Comparison of ENCODE assay signal across 1 cellular context in genomic region chr9:76394023-76394895, GRCh38.
A peak's percentile ranks its signal among the peaks of the same experiment; 100 is the strongest.
TF ChIP-seq lines count a peak whose summit lies in the region.

Gene RFK, minus strand, starts transcription at chr9:76394426. Its CDS starts 255 bp downstream, at chr9:76394171.

TF ChIP-seq in HepG2, 621 proteins besides CTCF, POLR2A, EP300 and RAD21 (continued from another document and continues in another):
- TF ChIP-seq MXD1 (CRISPR knock-in tag; IDR thresholded peaks at IDR 0.05) (peak; percentile 91), NFE2L1 (CRISPR knock-in tag; IDR thresholded peaks at IDR 0.05; ENCODE audit: borderline replicate concordance) (no peak), ZBTB39 (CRISPR knock-in tag; IDR thresholded peaks at IDR 0.05) (no peak), ARHGAP35 (CRISPR knock-in tag; IDR thresholded peaks at IDR 0.05; ENCODE audit: borderline replicate concordance) (no peak; the same call in 1 of the 2 replicates), XBP1 (CRISPR knock-in tag; IDR thresholded peaks at IDR 0.05) (no peak), ZKSCAN8 (CRISPR knock-in tag; IDR thresholded peaks at IDR 0.05; ENCODE audit: borderline replicate concordance) (no peak), ZNF512 (CRISPR knock-in tag; IDR thresholded peaks at IDR 0.05) (no peak), SNAI1 (CRISPR knock-in tag; IDR thresholded peaks at IDR 0.05; ENCODE audit: borderline replicate concordance) (no peak), POLR2AphosphoS5 (IDR thresholded peaks at IDR 0.05; ENCODE audit: low read depth, low read length) (peak; percentile 63), HMGXB3 (CRISPR knock-in tag; IDR thresholded peaks at IDR 0.05; ENCODE audit: borderline replicate concordance) (no peak; the same call in 1 of the 2 replicates), REPIN1 (CRISPR knock-in tag; IDR thresholded peaks at IDR 0.05; ENCODE audit: borderline replicate concordance, low read depth) (peak; percentile 88), STAT6 (CRISPR knock-in tag; IDR thresholded peaks at IDR 0.05; ENCODE audit: borderline replicate concordance) (no peak; the same call in 1 of the 2 replicates), SKI (IDR thresholded peaks at IDR 0.05; ENCODE audit: partially characterized antibody) (peak; percentile 80), PITX1 (CRISPR knock-in tag; IDR thresholded peaks at IDR 0.05) (0 out of 2 replicates have a peak, but pooled peaks have one; percentile 20), DDIT3 (CRISPR knock-in tag; IDR thresholded peaks at IDR 0.05) (no peak), ASH2L (IDR thresholded peaks at IDR 0.05; ENCODE audit: insufficient read length, low read depth, low read length) (peak; percentile 63), ZNF296 (CRISPR knock-in tag; conservative IDR thresholded peaks at IDR 0.05) (0 out of 2 replicates have a peak, but pooled peaks have one; percentile 43), TCF7 (IDR thresholded peaks at IDR 0.05; ENCODE audit: low read depth) (no peak), ZNF496 (CRISPR knock-in tag; IDR thresholded peaks at IDR 0.05; ENCODE audit: insufficient replicate concordance) (no peak), ZEB1 (IDR thresholded peaks at IDR 0.05; ENCODE audit: insufficient replicate concordance, low read depth) (peak; percentile 25), CSRNP1 (CRISPR knock-in tag; IDR thresholded peaks at IDR 0.05) (peak; percentile 57), GMEB2 (CRISPR knock-in tag; IDR thresholded peaks at IDR 0.05; ENCODE audit: low read depth) (no peak), GATA4 (IDR thresholded peaks at IDR 0.05; ENCODE audit: borderline replicate concordance, low read depth) (no peak), NFIB (CRISPR knock-in tag; IDR thresholded peaks at IDR 0.05; ENCODE audit: borderline replicate concordance) (no peak), TP53 (CRISPR knock-in tag; conservative IDR thresholded peaks at IDR 0.05) (no peak; the same call in 1 of the 2 replicates), PRMT3 (CRISPR knock-in tag; IDR thresholded peaks at IDR 0.05; ENCODE audit: borderline replicate concordance, low read depth) (no peak), THAP8 (CRISPR knock-in tag; IDR thresholded peaks at IDR 0.05; ENCODE audit: borderline replicate concordance) (no peak), HOXA3 (CRISPR knock-in tag; IDR thresholded peaks at IDR 0.05) (peak; percentile 72), MLX (CRISPR knock-in tag; IDR thresholded peaks at IDR 0.05) (0 out of 2 replicates have a peak, but pooled peaks have one; percentile 12), PRPF4 (IDR thresholded peaks at IDR 0.05; ENCODE audit: low read depth, low read length, poor library complexity, severe bottlenecking) (no peak), SSRP1 (CRISPR knock-in tag; IDR thresholded peaks at IDR 0.05) (no peak), ZBTB3 (CRISPR knock-in tag; IDR thresholded peaks at IDR 0.05; ENCODE audit: borderline replicate concordance, low read depth) (peak; percentile 77; the same call in 1 of the 2 replicates), ZNF878 (CRISPR knock-in tag; IDR thresholded peaks at IDR 0.05) (no peak), ZNF558 (CRISPR knock-in tag; IDR thresholded peaks at IDR 0.05; ENCODE audit: borderline replicate concordance) (0 out of 2 replicates have a peak, but pooled peaks have one; percentile 82), RFXANK (CRISPR knock-in tag; IDR thresholded peaks at IDR 0.05) (no peak), CSRNP2 (CRISPR knock-in tag; conservative IDR thresholded peaks at IDR 0.05; ENCODE audit: low read depth) (peak; percentile 43; the same call in 1 of the 2 replicates), RCOR2 (CRISPR knock-in tag; IDR thresholded peaks at IDR 0.05) (no peak), THRA (CRISPR knock-in tag; IDR thresholded peaks at IDR 0.05; ENCODE audit: borderline replicate concordance) (peak; percentile 9; the same call in 1 of the 2 replicates), PCBP2 (optimal IDR thresholded peaks at IDR 0.05; ENCODE audit: low read depth, low read length, poor library complexity, severe bottlenecking) (no peak), IRX3 (CRISPR knock-in tag; IDR thresholded peaks at IDR 0.05; ENCODE audit: borderline replicate concordance, low read depth) (peak; percentile 85; the same call in 1 of the 2 replicates)
